In genomic region chr10:102492983-102493382, GRCh38 we compare ENCODE assay signal across 10 cellular contexts. TPM values are rescaled to one million over a fixed set of nuclear protein-coding genes. Genes with fewer than 3 reads are reported as not detected.
DNase-seq lines count a peak whose midpoint lies in the region; ATAC-seq, FAIRE-seq and TF ChIP-seq lines count a peak whose summit lies in the region.
"Had no signal": no experiment of that assay in that cellular context is flagged by ENCODE, and none has a peak within 500 bp of the region (broad histone marks: within the 10 kb centered on the region; RNA-seq: fewer than 3 reads in every experiment).

No MANE protein-coding gene starts in this region.

- no peak overlapping the region for H3K4me3 ChIP-seq in bronchial epithelial cell (ENCODE audit: low read depth, low read length)

- FAIRE-seq in bronchial epithelial cell (lab: Jason Lieb, UNC) = no peak

- TF ChIP-seq CTCF in bronchial epithelial cell (IDR thresholded peaks at IDR 0.05; ENCODE audit: insufficient read depth, low read length, severe bottlenecking) = no peak

- peaks cover 13% of the 10 kb centered on the region for H3K36me3 ChIP-seq in bronchial epithelial cell (ENCODE audit: control insufficient read depth, insufficient read depth, low read length)

- peak; percentile 66 for ATAC-seq in left lobe of liver

- no peaks in the 10 kb centered on the region for H3K27me3 ChIP-seq in bronchial epithelial cell (ENCODE audit: control insufficient read depth, insufficient read depth, low read length)

- peak overlapping the region; percentile 22 for H3K27ac ChIP-seq in substantia nigra (ENCODE audit: low read depth, low read length, poor library complexity, severe bottlenecking)

- peak; percentile 2 for DNase-seq in NCI-H446 treated with DMSO at 0.1 percent for 48 hours (lab: John Stamatoyannopoulos, UW)
- no peak for DNase-seq in NCI-H446 (lab: John Stamatoyannopoulos, UW)
- DNase-seq in bronchial epithelial cell (ENCODE audit: low read depth) = peak; percentile 66
- no peak for DNase-seq in left lobe of liver (ENCODE audit: low spot score)
- peak in 25 of 49 donors; percentile 12 to 68 (median 31) for DNase-seq in substantia nigra (lab: John Stamatoyannopoulos, UW)
- DNase-seq in NCI-H524 treated with DMSO at 0.1 percent for 48 hours (lab: John Stamatoyannopoulos, UW) = no peak
- DNase-seq in RPMI8226 = no peak
- no peak for DNase-seq in retina
- DNase-seq: dermis blood vessel endothelial cell, NCI-H774 had no signal

RNA-seq across cellular contexts. Expression of gene ACTR1A, which starts 9.5 kb away (rescaled TPM):
- total RNA-seq in bronchial epithelial cell = 53.2 and 79.6 TPM in 2 replicates
- 25.5 TPM for total RNA-seq in left lobe of liver

RNA-seq across cellular contexts. Expression of gene SUFU, which starts 10.8 kb away (rescaled TPM):
- total RNA-seq in bronchial epithelial cell (0.79 and 0.90 TPM in 2 replicates), left lobe of liver (6.8 TPM)

RNA-seq across cellular contexts. Expression of gene C10orf95, which starts 41.6 kb away (rescaled TPM):
- total RNA-seq in bronchial epithelial cell (2.9 and 6.3 TPM in 2 replicates), left lobe of liver (not detected)
- total RNA-seq: dermis blood vessel endothelial cell had no signal

Comparison
In these comparisons a context has a peak if more than half of its experiments do, and no peak if none do; other contexts are left out.
1. DNase-seq: peak in NCI-H446 treated with DMSO at 0.1 percent for 48 hours (single experiment), bronchial epithelial cell (single experiment) and substantia nigra (25 of 49); none in NCI-H446 (0 of 2), left lobe of liver (single experiment), NCI-H524 treated with DMSO at 0.1 percent for 48 hours (single experiment), RPMI8226 (single experiment) and retina (single experiment).